2 cellular contexts compared by ENCODE assay signal in the genomic region with DNA sequence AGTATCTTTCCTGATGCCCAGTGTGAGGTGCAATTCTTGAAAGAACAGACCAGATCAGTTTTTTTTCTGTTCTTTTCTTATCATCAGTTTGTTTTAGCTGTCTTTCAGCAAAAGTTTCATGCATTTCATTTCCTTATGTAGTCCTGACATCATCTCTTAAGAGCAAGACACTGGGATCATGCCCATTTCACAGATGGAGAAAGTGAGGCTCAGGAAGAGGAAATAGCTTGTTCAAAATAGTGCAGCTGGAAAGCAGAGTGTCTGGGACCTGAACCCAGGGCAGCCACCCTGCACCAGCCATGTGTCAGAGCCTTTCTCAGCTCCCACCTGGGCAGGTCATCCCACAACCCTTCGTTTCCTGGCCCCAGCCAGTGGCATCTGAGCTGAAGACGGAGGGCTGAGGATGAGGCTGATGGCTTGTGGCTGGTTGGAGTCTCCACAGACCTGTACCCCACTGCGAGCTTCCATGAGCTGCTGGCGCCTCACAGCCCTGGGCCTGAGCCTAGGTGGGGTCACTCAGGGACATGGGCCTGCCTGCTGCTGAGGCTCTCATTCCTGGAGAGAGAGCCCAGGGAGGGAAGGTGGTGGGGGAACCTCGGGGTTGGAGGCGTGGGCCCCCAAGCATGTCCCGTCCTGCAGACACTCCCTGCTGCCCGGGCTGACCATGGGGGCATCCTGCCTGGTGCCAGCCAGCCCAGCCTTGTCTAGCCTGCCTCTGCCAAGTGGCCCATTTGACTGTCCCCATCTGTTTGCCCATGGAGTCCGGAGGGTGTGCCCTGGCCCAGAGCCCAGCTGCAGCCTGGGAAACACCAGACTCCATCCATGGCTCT.
TF ChIP-seq lines count a peak whose summit lies in the region.

No MANE protein-coding gene starts in this region.

TF ChIP-seq in IMR-90, 13 proteins besides CTCF, POLR2A, EP300 and RAD21 (continued from another document):
- TF ChIP-seq, protein P1, sequence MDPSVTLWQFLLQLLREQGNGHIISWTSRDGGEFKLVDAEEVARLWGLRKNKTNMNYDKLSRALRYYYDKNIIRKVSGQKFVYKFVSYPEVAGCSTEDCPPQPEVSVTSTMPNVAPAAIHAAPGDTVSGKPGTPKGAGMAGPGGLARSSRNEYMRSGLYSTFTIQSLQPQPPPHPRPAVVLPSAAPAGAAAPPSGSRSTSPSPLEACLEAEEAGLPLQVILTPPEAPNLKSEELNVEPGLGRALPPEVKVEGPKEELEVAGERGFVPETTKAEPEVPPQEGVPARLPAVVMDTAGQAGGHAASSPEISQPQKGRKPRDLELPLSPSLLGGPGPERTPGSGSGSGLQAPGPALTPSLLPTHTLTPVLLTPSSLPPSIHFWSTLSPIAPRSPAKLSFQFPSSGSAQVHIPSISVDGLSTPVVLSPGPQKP (IDR thresholded peaks at IDR 0.05; ENCODE audit: borderline replicate concordance, low read depth, low read length): no peak
- TF ChIP-seq, protein P2, sequence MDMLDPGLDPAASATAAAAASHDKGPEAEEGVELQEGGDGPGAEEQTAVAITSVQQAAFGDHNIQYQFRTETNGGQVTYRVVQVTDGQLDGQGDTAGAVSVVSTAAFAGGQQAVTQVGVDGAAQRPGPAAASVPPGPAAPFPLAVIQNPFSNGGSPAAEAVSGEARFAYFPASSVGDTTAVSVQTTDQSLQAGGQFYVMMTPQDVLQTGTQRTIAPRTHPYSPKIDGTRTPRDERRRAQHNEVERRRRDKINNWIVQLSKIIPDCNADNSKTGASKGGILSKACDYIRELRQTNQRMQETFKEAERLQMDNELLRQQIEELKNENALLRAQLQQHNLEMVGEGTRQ (IDR thresholded peaks at IDR 0.05; ENCODE audit: low read depth, low read length): no peak
- no peak for TF ChIP-seq CEBPB (IDR thresholded peaks at IDR 0.05; ENCODE audit: low read depth, low read length)
- no peak for TF ChIP-seq RFX5 (IDR thresholded peaks at IDR 0.05; ENCODE audit: low read depth, low read length)
- no peak for TF ChIP-seq RCOR1 (IDR thresholded peaks at IDR 0.05; ENCODE audit: insufficient replicate concordance, low read length)
- TF ChIP-seq SMC3 (IDR thresholded peaks at IDR 0.05; ENCODE audit: low read depth, low read length): no peak

TF ChIP-seq in SK-N-SH treated with all-trans-retinoic acid at 6 μM for 48 hours, 23 proteins besides CTCF, POLR2A, EP300 and RAD21 (continued from another document):
- TF ChIP-seq, protein P3, sequence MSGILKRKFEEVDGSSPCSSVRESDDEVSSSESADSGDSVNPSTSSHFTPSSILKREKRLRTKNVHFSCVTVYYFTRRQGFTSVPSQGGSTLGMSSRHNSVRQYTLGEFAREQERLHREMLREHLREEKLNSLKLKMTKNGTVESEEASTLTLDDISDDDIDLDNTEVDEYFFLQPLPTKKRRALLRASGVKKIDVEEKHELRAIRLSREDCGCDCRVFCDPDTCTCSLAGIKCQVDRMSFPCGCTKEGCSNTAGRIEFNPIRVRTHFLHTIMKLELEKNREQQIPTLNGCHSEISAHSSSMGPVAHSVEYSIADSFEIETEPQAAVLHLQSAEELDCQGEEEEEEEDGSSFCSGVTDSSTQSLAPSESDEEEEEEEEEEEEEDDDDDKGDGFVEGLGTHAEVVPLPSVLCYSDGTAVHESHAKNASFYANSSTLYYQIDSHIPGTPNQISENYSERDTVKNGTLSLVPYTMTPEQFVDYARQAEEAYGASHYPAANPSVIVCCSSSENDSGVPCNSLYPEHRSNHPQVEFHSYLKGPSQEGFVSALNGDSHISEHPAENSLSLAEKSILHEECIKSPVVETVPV (CRISPR knock-in tag; IDR thresholded peaks at IDR 0.05): no peak
- TF ChIP-seq CSDC2 (CRISPR knock-in tag; IDR thresholded peaks at IDR 0.05) (no peak), ESRRG (CRISPR knock-in tag; IDR thresholded peaks at IDR 0.05) (no peak), BACH2 (CRISPR knock-in tag; IDR thresholded peaks at IDR 0.05; ENCODE audit: borderline replicate concordance) (no peak), ZFP30 (CRISPR knock-in tag; IDR thresholded peaks at IDR 0.05) (no peak), ISL1 (CRISPR knock-in tag; IDR thresholded peaks at IDR 0.05) (no peak)
- TF ChIP-seq, protein P4, sequence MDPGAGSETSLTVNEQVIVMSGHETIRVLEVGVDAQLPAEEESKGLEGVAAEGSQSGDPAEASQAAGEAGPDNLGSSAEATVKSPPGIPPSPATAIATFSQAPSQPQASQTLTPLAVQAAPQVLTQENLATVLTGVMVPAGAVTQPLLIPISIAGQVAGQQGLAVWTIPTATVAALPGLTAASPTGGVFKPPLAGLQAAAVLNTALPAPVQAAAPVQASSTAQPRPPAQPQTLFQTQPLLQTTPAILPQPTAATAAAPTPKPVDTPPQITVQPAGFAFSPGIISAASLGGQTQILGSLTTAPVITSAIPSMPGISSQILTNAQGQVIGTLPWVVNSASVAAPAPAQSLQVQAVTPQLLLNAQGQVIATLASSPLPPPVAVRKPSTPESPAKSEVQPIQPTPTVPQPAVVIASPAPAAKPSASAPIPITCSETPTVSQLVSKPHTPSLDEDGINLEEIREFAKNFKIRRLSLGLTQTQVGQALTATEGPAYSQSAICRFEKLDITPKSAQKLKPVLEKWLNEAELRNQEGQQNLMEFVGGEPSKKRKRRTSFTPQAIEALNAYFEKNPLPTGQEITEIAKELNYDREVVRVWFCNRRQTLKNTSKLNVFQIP (CRISPR knock-in tag; IDR thresholded peaks at IDR 0.05; ENCODE audit: borderline replicate concordance, low read depth): no peak
- TF ChIP-seq, protein P5, sequence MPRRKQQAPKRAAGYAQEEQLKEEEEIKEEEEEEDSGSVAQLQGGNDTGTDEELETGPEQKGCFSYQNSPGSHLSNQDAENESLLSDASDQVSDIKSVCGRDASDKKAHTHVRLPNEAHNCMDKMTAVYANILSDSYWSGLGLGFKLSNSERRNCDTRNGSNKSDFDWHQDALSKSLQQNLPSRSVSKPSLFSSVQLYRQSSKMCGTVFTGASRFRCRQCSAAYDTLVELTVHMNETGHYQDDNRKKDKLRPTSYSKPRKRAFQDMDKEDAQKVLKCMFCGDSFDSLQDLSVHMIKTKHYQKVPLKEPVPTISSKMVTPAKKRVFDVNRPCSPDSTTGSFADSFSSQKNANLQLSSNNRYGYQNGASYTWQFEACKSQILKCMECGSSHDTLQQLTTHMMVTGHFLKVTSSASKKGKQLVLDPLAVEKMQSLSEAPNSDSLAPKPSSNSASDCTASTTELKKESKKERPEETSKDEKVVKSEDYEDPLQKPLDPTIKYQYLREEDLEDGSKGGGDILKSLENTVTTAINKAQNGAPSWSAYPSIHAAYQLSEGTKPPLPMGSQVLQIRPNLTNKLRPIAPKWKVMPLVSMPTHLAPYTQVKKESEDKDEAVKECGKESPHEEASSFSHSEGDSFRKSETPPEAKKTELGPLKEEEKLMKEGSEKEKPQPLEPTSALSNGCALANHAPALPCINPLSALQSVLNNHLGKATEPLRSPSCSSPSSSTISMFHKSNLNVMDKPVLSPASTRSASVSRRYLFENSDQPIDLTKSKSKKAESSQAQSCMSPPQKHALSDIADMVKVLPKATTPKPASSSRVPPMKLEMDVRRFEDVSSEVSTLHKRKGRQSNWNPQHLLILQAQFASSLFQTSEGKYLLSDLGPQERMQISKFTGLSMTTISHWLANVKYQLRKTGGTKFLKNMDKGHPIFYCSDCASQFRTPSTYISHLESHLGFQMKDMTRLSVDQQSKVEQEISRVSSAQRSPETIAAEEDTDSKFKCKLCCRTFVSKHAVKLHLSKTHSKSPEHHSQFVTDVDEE (CRISPR knock-in tag; IDR thresholded peaks at IDR 0.05): no peak
